Comparison of ENCODE assay signal across 8 cellular contexts in genomic region chr2:179936654-179937053, GRCh38.
A peak's percentile ranks its signal among the peaks of the same experiment; 100 is the strongest.
DNase-seq lines count a peak whose midpoint lies in the region; ATAC-seq and TF ChIP-seq lines count a peak whose summit lies in the region.

No MANE protein-coding gene starts in this region.

- peak; percentile 61 for ATAC-seq in GM18868 (IDR thresholded peaks at IDR 0.05; ENCODE audit: unreplicated experiment)

- no peak overlapping the region for H2AFZ ChIP-seq in smooth muscle cell (ENCODE audit: low read depth)

- no peaks in the 10 kb centered on the region for H3F3A ChIP-seq in smooth muscle cell (ENCODE audit: low read depth)

- no peaks in the 10 kb centered on the region for H3K9me3 ChIP-seq in smooth muscle cell (replicated peaks; ENCODE audit: low read depth)

- no peak overlapping the region for H3K9ac ChIP-seq in smooth muscle cell (ENCODE audit: low read depth)

- H4K20me1 ChIP-seq in smooth muscle cell (ENCODE audit: low read depth), result no peaks in the 10 kb centered on the region

- DNase-seq in AG10803 (ENCODE audit: low read depth) (no peak), NCI-H82 (lab: John Stamatoyannopoulos, UW) (peak; percentile 74), ecto neural progenitor cell (ENCODE audit: low spot score) (peak; percentile 50), smooth muscle cell (lab: John Stamatoyannopoulos, UW; ENCODE audit: unreplicated experiment) (no peak), NCI-H2081 treated with DMSO at 0.1 percent for 48 hours (lab: John Stamatoyannopoulos, UW) (no peak), G401 (ENCODE audit: low spot score) (no peak), mesenteric fat pad (ENCODE audit: low spot score) (no peak)

- peaks cover 10% of the 10 kb centered on the region for H3K4me1 ChIP-seq in smooth muscle cell (ENCODE audit: low read depth)

- H3K4me3 ChIP-seq in AG10803 (ENCODE audit: low read length) (no peak overlapping the region), smooth muscle cell (no peak overlapping the region)

- H3K36me3 ChIP-seq in smooth muscle cell (ENCODE audit: low read depth), result no peaks in the 10 kb centered on the region

- H3K4me2 ChIP-seq in smooth muscle cell, result no peak overlapping the region

- 87% methylated on average over 3 of the region's 3 CpGs for WGBS in smooth muscle cell (ENCODE audit: low lambda C conversion rate)

- no peaks in the 10 kb centered on the region for H3K27me3 ChIP-seq in smooth muscle cell (ENCODE audit: low read depth)

- no peak overlapping the region for H3K27ac ChIP-seq in smooth muscle cell (ENCODE audit: low read depth)

- in situ Hi-C loops in G401 (cut with HindIII; ENCODE audit: low sequenced_read_pairs), result no loop called here

- TF ChIP-seq CTCF in AG10803 (conservative IDR thresholded peaks at IDR 0.05; ENCODE audit: low read length) (peak; percentile 41), smooth muscle cell (IDR thresholded peaks at IDR 0.05; ENCODE audit: borderline replicate concordance, insufficient read depth, poor library complexity, severe bottlenecking) (peak; percentile 42)

- no peaks in the 10 kb centered on the region for H3K79me2 ChIP-seq in smooth muscle cell (ENCODE audit: low read depth)

Comparison
In these comparisons a context has a peak if more than half of its experiments do, and no peak if none do; other contexts are left out.
1. DNase-seq: peak in NCI-H82 (single experiment) and ecto neural progenitor cell (single experiment); none in AG10803 (single experiment), smooth muscle cell (single experiment), NCI-H2081 treated with DMSO at 0.1 percent for 48 hours (single experiment), G401 (single experiment) and mesenteric fat pad (single experiment).